Comparison of ENCODE assay signal across 8 cellular contexts in genomic region chr9:6412572-6413364, GRCh38. TPM values are rescaled to one million over a fixed set of nuclear protein-coding genes. Genes with fewer than 3 reads are reported as not detected.
DNase-seq lines count a peak whose midpoint lies in the region; TF ChIP-seq lines count a peak whose summit lies in the region.

TSS of gene UHRF2 (plus strand) at chr9:6413199. CDS start at chr9:6413491, 292 bp downstream.

- peaks cover 7% of the 10 kb centered on the region for H3K27me3 ChIP-seq in suprapubic skin

- peak within 1 kb of the TSS; percentile 60 for H3K4me3 ChIP-seq in HFF-Myc (replicated peaks; ENCODE audit: low read depth, low read length)
- H3K4me3 ChIP-seq in suprapubic skin: peak within 1 kb of the TSS; percentile 86

- peaks cover 36% of the 10 kb centered on the region for H3K4me1 Mint-ChIP-seq in activated naive CD4-positive, alpha-beta T cell treated with anti-CD3 and anti-CD28 coated beads, Interleukin-2, amount 10 ng/mL, durations not matched to agents 7 days and 5 days

- no peak for TF ChIP-seq EP300 in suprapubic skin (IDR thresholded peaks at IDR 0.05)

- peaks cover 30% of the 10 kb centered on the region for H3K36me3 Mint-ChIP-seq in activated naive CD4-positive, alpha-beta T cell treated with anti-CD3 and anti-CD28 coated beads, Interleukin-2, amount 10 ng/mL, durations not matched to agents 7 days and 5 days

- peak within 1 kb of the TSS; percentile 81 for H3K4me3 Mint-ChIP-seq in activated naive CD4-positive, alpha-beta T cell treated with anti-CD3 and anti-CD28 coated beads, Interleukin-2, amount 10 ng/mL, durations not matched to agents 7 days and 5 days

- peak within 1 kb of the TSS; percentile 98 for H3K27ac Mint-ChIP-seq in activated naive CD4-positive, alpha-beta T cell treated with anti-CD3 and anti-CD28 coated beads, Interleukin-2, amount 10 ng/mL, durations not matched to agents 7 days and 5 days

- H3K27me3 Mint-ChIP-seq in activated naive CD4-positive, alpha-beta T cell treated with anti-CD3 and anti-CD28 coated beads, Interleukin-2, amount 10 ng/mL, durations not matched to agents 7 days and 5 days: peaks cover 6% of the 10 kb centered on the region

- peak within 1 kb of the TSS; percentile 94 for H3K27ac ChIP-seq in suprapubic skin

- under 1% methylated on average over 37 of the region's 80 CpGs for WGBS in suprapubic skin

- peaks cover 33% of the 10 kb centered on the region for H3K4me1 ChIP-seq in suprapubic skin

- no peaks in the 10 kb centered on the region for H3K9me3 ChIP-seq in suprapubic skin

- no peaks in the 10 kb centered on the region for H3K36me3 ChIP-seq in suprapubic skin

- CTCF ChIA-PET in activated naive CD4-positive, alpha-beta T cell treated with anti-CD3 and anti-CD28 coated beads, Interleukin-2, amount 10 ng/mL, durations not matched to agents 7 days and 5 days (lab: Charles Lee): interaction anchor here (1.1 to 3.4 kb wide), 3 partner anchors 12 to 106 kb away, joined by 3 to 9 read pairs (median 3); no protein-coding TSS in a partner anchor

- TF ChIP-seq CTCF in HFF-Myc (IDR thresholded peaks at IDR 0.05; ENCODE audit: low read depth, low read length, missing control alignments) (no peak), suprapubic skin (IDR thresholded peaks at IDR 0.05) (no peak)

- TF ChIP-seq POLR2A in suprapubic skin (IDR thresholded peaks at IDR 0.05): peak; percentile 68 to 69

- DNase-seq in GM03348 (ENCODE audit: low spot score): peak; percentile 97
- peak; percentile 87 for DNase-seq in HFF-Myc (ENCODE audit: extremely low read depth, low read depth)
- peak; percentile 99 for DNase-seq in NAMALWA (ENCODE audit: low spot score)
- DNase-seq in SK-N-DZ (ENCODE audit: low spot score): peak; percentile 87
- peak; percentile 100 for DNase-seq in activated naive CD4-positive, alpha-beta T cell treated with anti-CD3 and anti-CD28 coated beads, Interleukin-2, amount 10 ng/mL, durations not matched to agents 7 days and 5 days
- DNase-seq in germinal center (ENCODE audit: low spot score): peak; percentile 95
- peak; percentile 26 to 99 (median 94) for DNase-seq in nucleus accumbens (lab: John Stamatoyannopoulos, UW)
- peak; percentile 99 to 100 for DNase-seq in suprapubic skin (ENCODE audit: low spot score in 2 of 2)

- no peaks in the 10 kb centered on the region for H3K9me3 Mint-ChIP-seq in activated naive CD4-positive, alpha-beta T cell treated with anti-CD3 and anti-CD28 coated beads, Interleukin-2, amount 10 ng/mL, durations not matched to agents 7 days and 5 days

RNA-seq across cellular contexts. Expression of gene UHRF2, which starts in this region (rescaled TPM):
- 24.6 and 179 TPM in 2 replicates for polyA plus RNA-seq in SK-N-DZ (2014; cell fraction: cytosol; rRNA removed)
- polyA plus RNA-seq in SK-N-DZ (2014; cell fraction: nucleus; rRNA removed): 106 and 147 TPM in 2 replicates
- total RNA-seq in suprapubic skin: 100 to 1,000 TPM in 2 of 4 donors, 10 to 100 TPM in 2; 25.5 to 120 (median 70.6) TPM

Comparison
In these comparisons a context has a peak if more than half of its experiments do, and no peak if none do; other contexts are left out.
1. Peak in every context shown above with its lines: DNase-seq, H3K4me3 ChIP-seq and H3K27ac ChIP-seq.